ENCODE assay signal across 20 cellular contexts in the genomic region with DNA sequence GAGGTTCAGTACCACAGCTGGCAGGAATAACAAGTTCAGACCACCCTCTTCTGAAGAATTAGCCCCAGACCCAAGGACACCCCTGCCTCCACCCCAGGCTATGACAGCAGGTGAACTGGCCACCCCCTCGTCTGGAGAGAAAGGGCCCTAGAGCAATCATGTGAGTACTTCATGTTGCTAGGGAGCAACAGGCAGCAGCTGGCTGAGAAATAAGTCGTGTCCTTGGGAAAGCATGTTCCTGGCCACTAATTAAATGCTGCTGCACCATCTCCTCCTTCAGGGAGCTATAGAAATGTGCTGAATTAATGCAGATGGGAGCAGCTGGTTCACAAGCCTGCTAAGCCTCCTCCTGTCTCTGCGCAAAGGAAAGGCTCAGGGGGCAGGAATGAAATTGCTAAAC. TPM values are rescaled to one million over a fixed set of nuclear protein-coding genes. Genes with fewer than 3 reads are reported as not detected.
DNase-seq lines count a peak whose midpoint lies in the region; ATAC-seq and TF ChIP-seq lines count a peak whose summit lies in the region.
"Had no signal": no experiment of that assay in that cellular context is flagged by ENCODE, and none has a peak within 500 bp of the region (broad histone marks: within the 10 kb centered on the region; RNA-seq: fewer than 3 reads in every experiment).

No MANE protein-coding gene starts in this region.

- no peaks in the 10 kb centered on the region for H3K9me3 ChIP-seq in heart right ventricle
- H3K9me3 ChIP-seq in thyroid gland, result no peaks in the 10 kb centered on the region
- no peaks in the 10 kb centered on the region for H3K9me3 ChIP-seq in uterus
- no peaks in the 10 kb centered on the region for H3K9me3 ChIP-seq in PC-3 (ENCODE audit: low read length)
- H3K9me3 ChIP-seq: A549, gastroesophageal sphincter, pancreas had no signal

- ATAC-seq in heart right ventricle, result peak; percentile 39 to 85 (median 69)
- ATAC-seq in PC-3, result no peak
- ATAC-seq in GM21360 (IDR thresholded peaks at IDR 0.05; ENCODE audit: unreplicated experiment), result no peak
- ATAC-seq: A549; activated naive CD8-positive, alpha-beta T cell treated with anti-CD3 and anti-CD28 coated beads, Interleukin-2, amount 50 U/mL, for 24 hours; gastroesophageal sphincter had no signal

- POLR2A ChIA-PET in PC-3 (lab: Charles Lee; ENCODE audit: unreplicated experiment), result no interaction called here

- no peaks in the 10 kb centered on the region for H4K20me1 ChIP-seq in PC-3 (ENCODE audit: low read length)

- no peak overlapping the region for H2AFZ ChIP-seq in PC-3 (ENCODE audit: low read length)

- no TSS peak for BruUV-seq in PC-3 (replicated peaks; lab: Mats Ljungman, UMichigan)

- no peak overlapping the region for H3K4me3 ChIP-seq in heart right ventricle
- no peak overlapping the region for H3K4me3 ChIP-seq in thyroid gland (replicated peaks in 1 of 3)
- H3K4me3 ChIP-seq in uterus, result no peak overlapping the region
- no peak overlapping the region for H3K4me3 ChIP-seq in PC-3 (ENCODE audit: low read length)
- H3K4me3 ChIP-seq: A549, dorsolateral prefrontal cortex, gastroesophageal sphincter, pancreas had no signal

- H3K79me2 ChIP-seq in PC-3 (ENCODE audit: low read length), result no peaks in the 10 kb centered on the region

- TF ChIP-seq CTCF in heart right ventricle (IDR thresholded peaks at IDR 0.05) (no peak), thyroid gland (IDR thresholded peaks at IDR 0.05) (no peak), uterus (IDR thresholded peaks at IDR 0.05) (no peak), PC-3 (conservative IDR thresholded peaks at IDR 0.05; ENCODE audit: low read depth, low read length) (no peak)

- no peaks in the 10 kb centered on the region for H3K27me3 ChIP-seq in heart right ventricle
- H3K27me3 ChIP-seq in thyroid gland, result no peaks in the 10 kb centered on the region
- H3K27me3 ChIP-seq in uterus, result no peaks in the 10 kb centered on the region
- H3K27me3 ChIP-seq in PC-3 (ENCODE audit: low read length), result no peaks in the 10 kb centered on the region
- H3K27me3 ChIP-seq: dorsolateral prefrontal cortex, gastroesophageal sphincter, pancreas had no signal

- intact Hi-C loops in heart right ventricle (cut with DNase I), result no loop called here
- intact Hi-C loops in thyroid gland (cut with DNase I), result no loop called here
- intact Hi-C loops in uterus (cut with DNase I; ENCODE audit: low total_unique reads), result no loop called here
- intact Hi-C loops in PC-3 (cut with micrococcal nuclease), result no loop called here

- no peaks in the 10 kb centered on the region for H3K9me2 ChIP-seq in PC-3 (replicated peaks; ENCODE audit: low read length)

- CTCF ChIA-PET in PC-3 (lab: Charles Lee), result no interaction called here

- WGBS in heart right ventricle, 2 donors, result 49 to 71% methylated on average over 3 of the region's 3 CpGs
- 35 to 48% methylated on average over 3 of the region's 3 CpGs for WGBS in thyroid gland, 2 donors

- DNase-seq in NCI-H345 (lab: John Stamatoyannopoulos, UW), result peak; percentile 33
- no peak for DNase-seq in NCI-H345 treated with DMSO at 0.1 percent for 48 hours (lab: John Stamatoyannopoulos, UW; ENCODE audit: unreplicated experiment)
- peak; percentile 99 for DNase-seq in NCI-H524 treated with DMSO at 0.1 percent for 48 hours (lab: John Stamatoyannopoulos, UW)
- DNase-seq in heart right ventricle, result peak in 1 of 2 donors; percentile 38
- peak; percentile 45 to 52 for DNase-seq in thyroid gland
- no peak for DNase-seq in uterus
- DNase-seq in PC-3, result no peak
- DNase-seq: activated naive CD8-positive, alpha-beta T cell treated with anti-CD3 and anti-CD28 coated beads, Interleukin-2, amount 50 U/mL, for 24 hours; DMS53; dorsolateral prefrontal cortex; erythroblast; KG1; pancreas; small intestine; stimulated activated CD4-positive, alpha-beta T cell treated with anti-CD3 and anti-CD28 coated beads, Interleukin-4, amount 100 ng/mL, for 24 hours; substantia nigra had no signal

- H3K36me3 ChIP-seq in heart right ventricle, result peaks cover 0 to 44% (median 5%) of the 10 kb centered on the region in 9 donors
- H3K36me3 ChIP-seq in thyroid gland, result no peaks in the 10 kb centered on the region
- no peaks in the 10 kb centered on the region for H3K36me3 ChIP-seq in uterus
- no peaks in the 10 kb centered on the region for H3K36me3 ChIP-seq in PC-3 (ENCODE audit: low read depth, low read length)

- no peak overlapping the region for H3K4me2 ChIP-seq in PC-3 (ENCODE audit: low read length)
- H3K4me2 ChIP-seq: A549 had no signal

- H3K4me1 ChIP-seq in heart right ventricle, result peaks cover 0 to 35% (median 7%) of the 10 kb centered on the region in 9 donors
- peaks cover 0 to 8% of the 10 kb centered on the region in 2 donors for H3K4me1 ChIP-seq in thyroid gland
- H3K4me1 ChIP-seq in uterus, result no peaks in the 10 kb centered on the region
- H3K4me1 ChIP-seq in PC-3 (ENCODE audit: insufficient read depth, low read length), result no peaks in the 10 kb centered on the region
- H3K4me1 ChIP-seq: A549, gastroesophageal sphincter, pancreas had no signal

- H3K27ac ChIP-seq in heart right ventricle, result peak overlapping the region in 7 of 10 donors; percentile 35 to 80 (median 57)
- H3K27ac ChIP-seq in thyroid gland, result no peak overlapping the region
- no peak overlapping the region for H3K27ac ChIP-seq in uterus
- no peak overlapping the region for H3K27ac ChIP-seq in PC-3 (ENCODE audit: low read length)
- H3K27ac ChIP-seq: A549, C4-2B, gastroesophageal sphincter, pancreas had no signal

- no peak overlapping the region for H3K9ac ChIP-seq in PC-3 (ENCODE audit: low read length)

- TF ChIP-seq POLR2A in thyroid gland (IDR thresholded peaks at IDR 0.05) (no peak), uterus (IDR thresholded peaks at IDR 0.05) (no peak)

- H3F3A ChIP-seq in PC-3 (ENCODE audit: low read length, unreplicated experiment), result no peaks in the 10 kb centered on the region

RNA-seq across cellular contexts. Expression of a gene that starts 31.5 kb away (rescaled TPM):
- total RNA-seq in heart right ventricle (10 to 100 TPM; 53.3 to 72.6 (median 64.7) TPM), thyroid gland (10 to 100 TPM; 44.2 to 95.3 (median 65.0) TPM), uterus (10 to 100 TPM in 3 of 4 donors, 1 to 10 TPM in 1; 4.4 to 32.8 (median 18.9) TPM), PC-3 (2014; rRNA removed) (76.0 and 92.7 TPM in 2 replicates)
- polyA plus RNA-seq in heart right ventricle, result 10 to 100 TPM; 47.5 to 95.0 TPM

RNA-seq across cellular contexts. Expression of a gene that starts 31.8 kb away (rescaled TPM):
- total RNA-seq in heart right ventricle (100 to 1,000 TPM in 2 of 10 donors, 10 to 100 TPM in 8; 63.4 to 108 (median 81.5) TPM), thyroid gland (10 to 100 TPM; 17.3 to 30.5 (median 26.0) TPM), uterus (10 to 100 TPM; 16.9 to 24.8 (median 21.5) TPM), PC-3 (2014; rRNA removed) (33.9 and 42.7 TPM in 2 replicates)
- 10 to 100 TPM; 36.4 to 79.8 TPM for polyA plus RNA-seq in heart right ventricle

RNA-seq across cellular contexts. Expression of a gene that starts 47.5 kb away (rescaled TPM):
- total RNA-seq in heart right ventricle (10 to 100 TPM in 1 of 10 donors, 1 to 10 TPM in 9; 6.5 to 10.5 (median 8.7) TPM), thyroid gland (10 to 100 TPM in 3 of 4 donors, 1 to 10 TPM in 1; 8.8 to 11.2 (median 10.6) TPM), uterus (10 to 100 TPM in 2 of 4 donors, 1 to 10 TPM in 2; 4.1 to 20.4 (median 10.7) TPM), PC-3 (2014; rRNA removed) (1.5 and 1.6 TPM in 2 replicates)
- polyA plus RNA-seq in heart right ventricle, result 1 to 10 TPM; 2.9 to 3.4 TPM

Comparison
In these comparisons a context has a peak if more than half of its experiments do, and no peak if none do; other contexts are left out.
1. DNase-seq: peak in NCI-H345 (single experiment), NCI-H524 treated with DMSO at 0.1 percent for 48 hours (single experiment) and thyroid gland (2 of 2); none in NCI-H345 treated with DMSO at 0.1 percent for 48 hours (single experiment), uterus (0 of 2) and PC-3 (single experiment).
2. ATAC-seq: peak in heart right ventricle (8 of 8); none in PC-3 (single experiment) and GM21360 (single experiment).
3. H3K27ac ChIP-seq: peak in heart right ventricle (7 of 10); none in thyroid gland (0 of 3), uterus (0 of 2) and PC-3 (single experiment).